ENCODE assay signal across 35 cellular contexts in genomic region chr1:7464736-7465135, GRCh38.
"Had no signal": no experiment of that assay in that cellular context is flagged by ENCODE, and none has a peak within 500 bp of the region (broad histone marks: within the 10 kb centered on the region; RNA-seq: fewer than 3 reads in every experiment).

No MANE protein-coding gene starts in this region.

- H3K27ac ChIP-seq: KMS-11 had no signal

- H3K27me3 ChIP-seq: MG63 had no signal

- H3K4me3 ChIP-seq: MG63 had no signal

- H3K4me2 ChIP-seq: KMS-11 had no signal

- H3K9me3 ChIP-seq: MG63 had no signal

- H3K36me3 ChIP-seq: MG63 had no signal

- H3K9ac ChIP-seq: KMS-11 had no signal

- DNase-seq: Karpas-422, Kasumi-1, KBM-7, KG1, MG63, MM.1S, MV-4-11, NCI-H1048, NCI-H1092, NCI-H1092 treated with DMSO at 0.1 percent for 48 hours, NCI-H1105, NCI-H1105 treated with DMSO at 0.1 percent for 48 hours, NCI-H1417, NCI-H1417 treated with DMSO at 0.1 percent for 48 hours, NCI-H1436, NCI-H1436 treated with DMSO at 0.1 percent for 48 hours, NCI-H146, NCI-H1694, NCI-H1694 treated with DMSO at 0.1 percent for 48 hours, NCI-H187, NCI-H187 treated with DMSO at 0.1 percent for 48 hours, NCI-H1930, NCI-H2029, NCI-H2029 treated with DMSO at 0.1 percent for 48 hours, NCI-H2081, NCI-H2081 treated with DMSO at 0.1 percent for 48 hours, NCI-H2107, NCI-H2171, NCI-H2171 treated with DMSO at 0.1 percent for 48 hours, NCI-H2227 treated with DMSO at 0.1 percent for 48 hours, NCI-H226, NCI-H345, NCI-H446, NCI-H446 treated with DMSO at 0.1 percent for 48 hours had no signal
